ENCODE assay signal across 8 cellular contexts in the genomic region with DNA sequence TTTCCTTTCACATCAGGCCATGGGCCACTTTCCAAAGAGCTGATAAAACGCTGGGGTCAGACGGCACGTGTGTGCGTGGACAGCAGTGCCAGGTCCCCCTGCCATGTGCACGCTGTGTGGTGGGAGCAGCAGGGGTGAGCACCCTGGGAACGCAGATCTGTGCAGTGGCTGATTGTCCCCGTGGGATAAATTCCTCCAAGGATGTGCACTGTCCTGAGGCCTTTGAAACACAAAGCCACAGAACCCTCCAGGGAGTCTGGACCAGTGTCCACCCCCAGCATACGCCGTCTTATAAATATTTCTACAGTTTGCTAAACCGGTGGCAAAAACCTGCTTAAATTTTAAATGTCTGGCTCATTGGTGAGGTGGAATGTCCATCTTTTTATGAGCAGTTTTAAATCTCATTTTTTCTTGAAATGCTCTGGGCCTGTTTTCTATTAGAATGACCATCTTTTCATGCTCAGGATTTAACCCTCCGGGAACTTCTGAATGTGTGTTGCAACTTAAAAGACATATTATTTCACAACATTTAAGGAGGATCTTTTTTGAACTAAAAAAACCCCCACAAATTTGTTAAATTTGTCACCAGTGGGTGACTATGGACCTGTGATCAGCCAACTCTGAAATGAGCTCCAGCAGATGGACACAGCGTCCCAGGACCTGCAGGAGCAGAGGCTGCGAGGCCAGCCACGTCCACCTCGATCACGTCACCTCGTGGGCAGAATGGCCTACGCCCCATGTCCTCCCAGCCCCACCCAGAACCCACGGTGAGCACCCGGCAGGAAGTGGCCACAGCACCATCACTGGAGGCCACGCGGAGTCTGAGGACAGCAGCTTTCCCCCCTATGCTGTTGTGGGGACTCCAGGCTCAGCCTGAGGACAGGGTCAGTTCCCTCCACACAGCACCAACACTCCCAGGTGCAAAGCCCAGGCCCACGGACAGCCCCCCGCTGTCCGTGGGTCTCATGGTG.
DNase-seq lines count a peak whose midpoint lies in the region; TF ChIP-seq lines count a peak whose summit lies in the region.

No MANE protein-coding gene starts in this region.

- TF ChIP-seq CTCF in tibial nerve (IDR thresholded peaks at IDR 0.05): no peak
- TF ChIP-seq CTCF in GM13976 (IDR thresholded peaks at IDR 0.05; ENCODE audit: borderline replicate concordance, control extremely low read depth, extremely low read depth, insufficient read depth, missing control alignments): no peak
- no peak for TF ChIP-seq CTCF in GM10248 (IDR thresholded peaks at IDR 0.05; ENCODE audit: control extremely low read depth, extremely low read depth, low read depth, missing control alignments)

- CTCF ChIA-PET in GM10248 (lab: Yijun Ruan, JAX): interaction anchor here (2.6 kb wide), 1 partner anchor 31 kb away, joined by 12 read pairs; no protein-coding TSS in a partner anchor

- H3K36me3 ChIP-seq in mesodermal cell (ENCODE audit: control insufficient read depth, insufficient read depth, low read length) (peaks cover 64% of the 10 kb centered on the region), tibial nerve (no peaks in the 10 kb centered on the region)

- POLR2A ChIA-PET in GM10248 (lab: Yijun Ruan, JAX): interaction anchor here (0.5 kb wide), 1 partner anchor 15 kb away, joined by 3 read pairs; no protein-coding TSS in a partner anchor

- no peaks in the 10 kb centered on the region for H3K9me3 ChIP-seq in mesodermal cell (ENCODE audit: control insufficient read depth, low read length)
- H3K9me3 ChIP-seq in tibial nerve: no peaks in the 10 kb centered on the region

- peak overlapping the region; percentile 99 for H3K27ac ChIP-seq in cingulate gyrus (ENCODE audit: low read depth, low read length)
- peak overlapping the region; percentile 98 for H3K27ac ChIP-seq in mesodermal cell (ENCODE audit: low read depth, low read length, severe bottlenecking)
- peak overlapping the region; percentile 86 to 99 (median 94) for H3K27ac ChIP-seq in tibial nerve

- TF ChIP-seq EP300 in tibial nerve (IDR thresholded peaks at IDR 0.05): peak in 1 of 2 donors; percentile 46

- H3K27me3 ChIP-seq in tibial nerve: no peaks in the 10 kb centered on the region

- no peak for TF ChIP-seq POLR2A in tibial nerve (IDR thresholded peaks at IDR 0.05)

- 87% methylated on average over 21 to 22 of the region's 25 CpGs for WGBS in mesodermal cell (ENCODE audit: insufficient coverage in 2 of 2), 2 experiments
- 27 to 32% methylated on average over 22 to 24 of the region's 25 CpGs for WGBS in tibial nerve, 2 donors

- H3K4me3 ChIP-seq in mesodermal cell (ENCODE audit: extremely low read depth, insufficient read depth, low read length, poor library complexity, severe bottlenecking) (peak overlapping the region; percentile 7), tibial nerve (peak overlapping the region; percentile 9 to 50 (median 42))

- in situ Hi-C loops in GM13976 (cut with MboI; ENCODE audit: low sequenced_read_pairs, unreplicated experiment): no loop called here

- H3K4me1 ChIP-seq in mesodermal cell (ENCODE audit: control insufficient read depth, insufficient read depth, low read length, poor library complexity, severe bottlenecking): peaks cover 51% of the 10 kb centered on the region
- peaks cover 3 to 96% (median 72%) of the 10 kb centered on the region in 4 donors for H3K4me1 ChIP-seq in tibial nerve

- DNase-seq in Daoy (ENCODE audit: low read depth) (peak; percentile 43), NCI-H460 (ENCODE audit: extremely low read depth, low read depth) (peak; percentile 45), tibial nerve (ENCODE audit: low spot score in 2 of 2) (peak in 1 of 2 donors; percentile 46), GM13976 (ENCODE audit: low spot score) (no peak), GM10248 (ENCODE audit: extremely low spot score) (no peak)
- DNase-seq in effector CD8-positive, alpha-beta T cell (lab: John Stamatoyannopoulos, UW): no peak

Comparison
In these comparisons a context has a peak if more than half of its experiments do, and no peak if none do; other contexts are left out.
1. DNase-seq: peak in Daoy (single experiment) and NCI-H460 (single experiment); none in effector CD8-positive, alpha-beta T cell (single experiment), GM13976 (single experiment) and GM10248 (single experiment).
2. Peak in every context shown above with its lines, with median percentiles within 50 percentile points of each other: H3K27ac ChIP-seq.